Comparison of ENCODE assay signal across 21 cellular contexts in the genomic region with DNA sequence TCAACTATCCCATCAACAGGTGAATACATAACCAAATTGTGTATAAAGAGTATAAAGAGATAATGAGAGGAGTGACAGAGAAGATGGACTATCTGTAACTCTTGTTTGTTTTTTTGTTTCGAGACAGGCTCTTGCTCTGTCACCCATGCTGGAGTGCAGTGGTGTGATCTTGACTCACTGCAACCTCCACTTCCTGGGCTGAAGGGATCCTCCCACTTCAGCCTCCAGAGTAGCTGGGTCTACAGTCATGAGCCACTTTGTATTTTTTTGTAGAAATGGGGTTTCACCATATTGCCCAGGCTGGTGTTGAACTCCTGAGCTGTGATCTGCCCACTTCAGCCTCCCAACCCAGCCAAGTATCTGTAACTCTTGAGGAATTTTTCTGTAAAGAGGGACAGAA.
"Had no signal": no experiment of that assay in that cellular context is flagged by ENCODE, and none has a peak within 500 bp of the region (broad histone marks: within the 10 kb centered on the region; RNA-seq: fewer than 3 reads in every experiment).

No MANE protein-coding gene starts in this region.

- H3K27ac ChIP-seq: PC-9 had no signal

- H3K4me3 ChIP-seq: PC-9 had no signal

- H3K4me2 ChIP-seq: PC-9 had no signal

- H3K9me3 Mint-ChIP-seq: activated naive CD4-positive, alpha-beta T cell treated with anti-CD3 and anti-CD28 coated beads, Interleukin-2, amount 50 U/mL, for 24 hours; activated naive CD8-positive, alpha-beta T cell treated with anti-CD3 and anti-CD28 coated beads, Interleukin-2, amount 50 U/mL, for 24 hours; central memory CD8-positive, alpha-beta T cell had no signal

- H3K36me3 Mint-ChIP-seq: activated naive CD4-positive, alpha-beta T cell treated with anti-CD3 and anti-CD28 coated beads, Interleukin-2, amount 50 U/mL, for 24 hours; brain had no signal

- DNase-seq: activated CD4-positive, alpha-beta T cell treated with anti-CD3 and anti-CD28 coated beads, Interleukin-2, amount 10 ng/mL, durations not matched to agents 24 days and 14 days; activated CD4-positive, alpha-beta T cell treated with anti-CD3 and anti-CD28 coated beads, Interleukin-2, amount 50 U/mL, for 48 hours; activated CD8-positive, alpha-beta memory T cell treated with anti-CD3 and anti-CD28 coated beads, Interleukin-2, amount 50 U/mL, for 48 hours; activated gamma-delta T cell; activated naive CD8-positive, alpha-beta T cell treated with anti-CD3 and anti-CD28 coated beads, Interleukin-2, amount 50 U/mL, for 24 hours; activated T-cell treated with anti-CD3 and anti-CD28 coated beads, Interleukin-2, amount 50 U/mL, for 1 hour; amygdala; MM.1S; NCI-H1105; NCI-H1436; NCI-H187; NCI-H2081; NCI-H510A treated with DMSO at 0.1 percent for 48 hours; NCI-H69; PC-9; SHP77 treated with DMSO at 0.1 percent for 48 hours had no signal

- H3K4me3 Mint-ChIP-seq: activated CD4-positive, alpha-beta T cell treated with anti-CD3 and anti-CD28 coated beads, Interleukin-2, amount 10 ng/mL, durations not matched to agents 24 days and 14 days; activated naive CD4-positive, alpha-beta T cell treated with anti-CD3 and anti-CD28 coated beads, Interleukin-2, amount 50 U/mL, for 24 hours; activated naive CD8-positive, alpha-beta T cell treated with anti-CD3 and anti-CD28 coated beads, Interleukin-2, amount 50 U/mL, for 24 hours; brain; central memory CD8-positive, alpha-beta T cell; T-helper 1 cell treated with Interleukin-12 subunit alpha and Interleukin-12 subunit beta and Interleukin-4 antibody, amounts not matched to agents 30 μg/mL and 1 μg/mL, for 36 hours had no signal

- H3K27me3 Mint-ChIP-seq: central memory CD8-positive, alpha-beta T cell had no signal

- ATAC-seq: activated CD4-positive, CD25-positive, alpha-beta regulatory T cell treated with anti-CD3 and anti-CD28 coated beads, Interleukin-2, amount 50 U/mL, for 24 hours; activated naive CD8-positive, alpha-beta T cell treated with anti-CD3 and anti-CD28 coated beads, Interleukin-2, amount 50 U/mL, for 24 hours had no signal

- H2AFZ ChIP-seq: PC-9 had no signal

- H3K27ac Mint-ChIP-seq: activated CD4-positive, alpha-beta T cell treated with anti-CD3 and anti-CD28 coated beads, Interleukin-2, amount 10 ng/mL, durations not matched to agents 24 days and 14 days; activated naive CD4-positive, alpha-beta T cell treated with anti-CD3 and anti-CD28 coated beads, Interleukin-2, amount 50 U/mL, for 24 hours; activated naive CD8-positive, alpha-beta T cell treated with anti-CD3 and anti-CD28 coated beads, Interleukin-2, amount 50 U/mL, for 24 hours; brain; T-helper 1 cell treated with Interleukin-12 subunit alpha and Interleukin-12 subunit beta and Interleukin-4 antibody, amounts not matched to agents 30 μg/mL and 1 μg/mL, for 36 hours had no signal
